Comparison of ENCODE assay signal across 8 cellular contexts in the genomic region with DNA sequence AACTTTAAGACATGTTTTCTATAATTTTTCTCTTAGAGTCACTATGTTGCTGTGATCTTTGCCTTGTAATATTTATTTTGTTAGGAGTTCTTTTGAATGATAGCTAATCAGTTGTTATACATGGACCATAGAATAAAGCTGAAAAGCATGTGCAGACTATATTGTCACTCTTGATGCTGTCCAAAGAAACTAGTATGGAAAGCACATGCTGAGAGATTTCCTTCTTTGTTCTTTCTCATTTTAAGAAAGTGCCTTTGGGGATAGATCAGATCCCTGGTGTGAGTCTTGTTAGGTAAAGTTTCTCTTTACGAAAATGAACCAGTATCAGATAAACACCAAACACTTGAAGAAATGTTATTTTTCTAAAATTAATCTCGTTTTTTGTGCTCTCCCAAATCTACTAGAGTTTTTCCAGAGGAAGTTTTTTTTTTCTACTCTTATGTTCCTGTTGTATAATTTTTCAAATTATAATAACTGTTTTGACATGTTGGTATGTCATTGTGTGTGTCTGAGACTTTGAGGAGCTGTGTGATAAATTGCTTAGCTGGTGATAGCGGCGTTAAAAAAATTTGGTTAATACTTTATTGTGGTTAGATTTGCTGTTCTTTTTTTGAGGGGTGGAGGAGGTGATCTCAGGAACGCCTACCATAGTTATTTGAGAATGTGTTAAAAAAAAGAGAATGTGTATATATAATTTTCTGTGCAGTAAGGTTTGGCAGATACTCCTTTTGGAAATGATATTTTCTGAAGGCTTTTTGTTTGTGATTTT. TPM values are rescaled to one million over a fixed set of nuclear protein-coding genes. Genes with fewer than 3 reads are reported as not detected.
A peak's percentile ranks its signal among the peaks of the same experiment; 100 is the strongest.
DNase-seq lines count a peak whose midpoint lies in the region; ATAC-seq and TF ChIP-seq lines count a peak whose summit lies in the region.

No MANE protein-coding gene starts in this region.

- H3K23ac ChIP-seq in mesendoderm (ENCODE audit: low read length), result no peak overlapping the region

- H3K36me3 Mint-ChIP-seq in T-helper 2 cell treated with Interferon-gamma antibody and Interleukin-4, amounts not matched to agents 5 μg/mL and 100 μg/mL, for 36 hours (ENCODE audit: low read depth), result peaks cover 6% of the 10 kb centered on the region
- peaks cover 13% of the 10 kb centered on the region for H3K36me3 Mint-ChIP-seq in activated B cell treated with CpG ODN at 0.5 μM for 24 hours (ENCODE audit: low read depth)

- intact Hi-C loops in activated B cell treated with CpG ODN at 0.5 μM for 24 hours (cut with micrococcal nuclease) (loop anchor here (5.0 to 10.0 kb wide), 3 partner anchors 59 to 511 kb away; partner anchors contain the start of gene MAP2K5), mucosa of descending colon (cut with DNase I, micrococcal nuclease) (loop anchor here in 1 of 2 donors (10.0 kb wide), 1 partner anchor 191 kb away; no protein-coding TSS in a partner anchor)

- H3K18ac ChIP-seq in mesendoderm (ENCODE audit: low read length), result no peak overlapping the region

- no peaks in the 10 kb centered on the region for H3K36me3 ChIP-seq in iPS-15b (ENCODE audit: control insufficient read depth, insufficient read depth, low read length)
- H3K36me3 ChIP-seq in stomach smooth muscle (ENCODE audit: control insufficient read depth in 2 of 2, insufficient read depth in 2 of 2, low read length in 2 of 2), result no peaks in the 10 kb centered on the region
- H3K36me3 ChIP-seq in mucosa of descending colon (ENCODE audit: low read depth), result no peaks in the 10 kb centered on the region
- no peaks in the 10 kb centered on the region for H3K36me3 ChIP-seq in mesendoderm (ENCODE audit: control insufficient read depth, insufficient read depth, low read length)

- H3K79me1 ChIP-seq in mesendoderm (ENCODE audit: low read length), result peaks cover 4% of the 10 kb centered on the region

- POLR2A ChIA-PET in activated B cell treated with CpG ODN at 0.5 μM for 24 hours (lab: Charles Lee), result interaction anchor here (0.7 to 3.2 kb wide), 4 partner anchors 95 to 534 kb away, joined by 3 to 35 read pairs (median 4); partner anchors contain the start of gene FEM1B

- H3K27me3 Mint-ChIP-seq in T-helper 2 cell treated with Interferon-gamma antibody and Interleukin-4, amounts not matched to agents 5 μg/mL and 100 μg/mL, for 36 hours (ENCODE audit: low read depth), result peaks cover 4% of the 10 kb centered on the region
- no peaks in the 10 kb centered on the region for H3K27me3 Mint-ChIP-seq in activated B cell treated with CpG ODN at 0.5 μM for 24 hours

- H2BK5ac ChIP-seq in mesendoderm (ENCODE audit: low read length), result no peak overlapping the region

- 100% methylated on average over 2 of the region's 5 CpGs for WGBS in mesendoderm (ENCODE audit: extremely low coverage, insufficient coverage, low lambda C conversion rate)

- no peak overlapping the region for H4K8ac ChIP-seq in mesendoderm (ENCODE audit: low read depth, low read length)

- H3K27me3 ChIP-seq in iPS-15b (ENCODE audit: control insufficient read depth, insufficient read depth, low read length), result peaks cover 4% of the 10 kb centered on the region
- H3K27me3 ChIP-seq in stomach smooth muscle (ENCODE audit: control insufficient read depth in 1 of 2, insufficient read depth in 2 of 2, low read length in 2 of 2), result no peaks in the 10 kb centered on the region
- no peaks in the 10 kb centered on the region for H3K27me3 ChIP-seq in mesendoderm (ENCODE audit: insufficient read depth, low read length, poor library complexity)

- DNase-seq in T-helper 2 cell treated with Interferon-gamma antibody and Interleukin-4, amounts not matched to agents 5 μg/mL and 100 μg/mL, for 36 hours (ENCODE audit: low spot score), result no peak
- DNase-seq in T-helper 2 cell, result no peak
- no peak for DNase-seq in activated B cell treated with CpG ODN at 0.5 μM for 24 hours
- no peak for DNase-seq in mucosa of descending colon
- no peak for DNase-seq in amniotic stem cell (lab: John Stamatoyannopoulos, UW)
- no peak for DNase-seq in mesendoderm

- peaks cover 44% of the 10 kb centered on the region for H3K4me1 Mint-ChIP-seq in T-helper 2 cell treated with Interferon-gamma antibody and Interleukin-4, amounts not matched to agents 5 μg/mL and 100 μg/mL, for 36 hours (ENCODE audit: low read depth)
- peaks cover 40% of the 10 kb centered on the region for H3K4me1 Mint-ChIP-seq in activated B cell treated with CpG ODN at 0.5 μM for 24 hours

- H3K9ac ChIP-seq in iPS-15b (ENCODE audit: low read depth, low read length), result no peak overlapping the region
- H3K9ac ChIP-seq in stomach smooth muscle (ENCODE audit: low read length in 2 of 2), result no peak overlapping the region
- no peak overlapping the region for H3K9ac ChIP-seq in mesendoderm (ENCODE audit: low read length)

- peak overlapping the region; percentile 75 for H3K4me3 Mint-ChIP-seq in T-helper 2 cell treated with Interferon-gamma antibody and Interleukin-4, amounts not matched to agents 5 μg/mL and 100 μg/mL, for 36 hours
- H3K4me3 Mint-ChIP-seq in activated B cell treated with CpG ODN at 0.5 μM for 24 hours, result peak overlapping the region; percentile 94

- no peak overlapping the region for H2BK15ac ChIP-seq in mesendoderm (replicated peaks; ENCODE audit: low read depth)

- H3K4ac ChIP-seq in mesendoderm (ENCODE audit: low read depth, low read length), result no peak overlapping the region

- H3K9me3 Mint-ChIP-seq in T-helper 2 cell treated with Interferon-gamma antibody and Interleukin-4, amounts not matched to agents 5 μg/mL and 100 μg/mL, for 36 hours, result peaks cover 8% of the 10 kb centered on the region
- H3K9me3 Mint-ChIP-seq in activated B cell treated with CpG ODN at 0.5 μM for 24 hours, result no peaks in the 10 kb centered on the region

- H3K9me3 ChIP-seq in iPS-15b (ENCODE audit: control insufficient read depth, insufficient read depth, low read length) (no peaks in the 10 kb centered on the region), stomach smooth muscle (ENCODE audit: control insufficient read depth in 2 of 2, low read length in 2 of 2) (no peaks in the 10 kb centered on the region), mucosa of descending colon (no peaks in the 10 kb centered on the region)

- CTCF ChIA-PET in activated B cell treated with CpG ODN at 0.5 μM for 24 hours (lab: Charles Lee), result no interaction called here

- H3K27ac ChIP-seq in stomach smooth muscle (ENCODE audit: low read length), result no peak overlapping the region
- no peak overlapping the region for H3K27ac ChIP-seq in mesendoderm (ENCODE audit: low read depth, low read length)

- no peak overlapping the region for H2AK5ac ChIP-seq in mesendoderm (ENCODE audit: low read length)

- H2BK120ac ChIP-seq in mesendoderm (ENCODE audit: low read depth, low read length), result no peak overlapping the region

- ATAC-seq in activated B cell treated with CpG ODN at 0.5 μM for 24 hours (ENCODE audit: low read depth), result no peak
- ATAC-seq in mucosa of descending colon, result no peak

- no peak for TF ChIP-seq CTCF in activated B cell treated with CpG ODN at 0.5 μM for 24 hours (IDR thresholded peaks at IDR 0.05)
- no peak for TF ChIP-seq CTCF in mucosa of descending colon (IDR thresholded peaks at IDR 0.05)

- no peak overlapping the region for H3K27ac Mint-ChIP-seq in T-helper 2 cell treated with Interferon-gamma antibody and Interleukin-4, amounts not matched to agents 5 μg/mL and 100 μg/mL, for 36 hours
- H3K27ac Mint-ChIP-seq in activated B cell treated with CpG ODN at 0.5 μM for 24 hours, result peak overlapping the region; percentile 46

- no peak overlapping the region for H3K4me2 ChIP-seq in mesendoderm (ENCODE audit: low read length)

- H3K4me3 ChIP-seq in iPS-15b (ENCODE audit: low read depth, low read length) (peak overlapping the region; percentile 93), stomach smooth muscle (ENCODE audit: low read length in 2 of 2) (peak overlapping the region; percentile 1 to 85), mucosa of descending colon (no peak overlapping the region), mesendoderm (ENCODE audit: low read length) (no peak overlapping the region)

- H3K4me1 ChIP-seq in iPS-15b (ENCODE audit: control insufficient read depth, insufficient read depth, low read length) (peaks cover 20% of the 10 kb centered on the region), stomach smooth muscle (ENCODE audit: control insufficient read depth, insufficient read depth, low read length) (no peaks in the 10 kb centered on the region), mucosa of descending colon (ENCODE audit: low read depth) (peaks cover 12% of the 10 kb centered on the region), mesendoderm (ENCODE audit: control insufficient read depth, low read depth, low read length) (peaks cover 5% of the 10 kb centered on the region)

- H3K79me2 ChIP-seq in mesendoderm (ENCODE audit: control insufficient read depth, insufficient read depth, low read length), result peaks cover 30% of the 10 kb centered on the region

- no peak overlapping the region for H3K56ac ChIP-seq in mesendoderm (ENCODE audit: low read length)

- H4K5ac ChIP-seq in mesendoderm (ENCODE audit: low read length), result no peak overlapping the region

RNA-seq across cellular contexts. Expression of gene PIAS1, which starts 2.2 kb away (rescaled TPM):
- total RNA-seq in activated B cell treated with CpG ODN at 0.5 μM for 24 hours, result 47.0 and 56.3 TPM in 2 replicates
- total RNA-seq in mucosa of descending colon, result 10 to 100 TPM; 35.4 to 59.3 (median 37.7) TPM
- polyA plus RNA-seq in mesendoderm (2013, experiment 1 of 2), result 39.1 TPM
- 41.5 TPM for polyA plus RNA-seq in mesendoderm (2013, experiment 2 of 2)

Comparison
In these comparisons a context has a peak if more than half of its experiments do, and no peak if none do; other contexts are left out.
1. H3K4me3 ChIP-seq: peak in iPS-15b (single experiment) and stomach smooth muscle (2 of 2); none in mucosa of descending colon (single experiment) and mesendoderm (single experiment).